In the genomic region with DNA sequence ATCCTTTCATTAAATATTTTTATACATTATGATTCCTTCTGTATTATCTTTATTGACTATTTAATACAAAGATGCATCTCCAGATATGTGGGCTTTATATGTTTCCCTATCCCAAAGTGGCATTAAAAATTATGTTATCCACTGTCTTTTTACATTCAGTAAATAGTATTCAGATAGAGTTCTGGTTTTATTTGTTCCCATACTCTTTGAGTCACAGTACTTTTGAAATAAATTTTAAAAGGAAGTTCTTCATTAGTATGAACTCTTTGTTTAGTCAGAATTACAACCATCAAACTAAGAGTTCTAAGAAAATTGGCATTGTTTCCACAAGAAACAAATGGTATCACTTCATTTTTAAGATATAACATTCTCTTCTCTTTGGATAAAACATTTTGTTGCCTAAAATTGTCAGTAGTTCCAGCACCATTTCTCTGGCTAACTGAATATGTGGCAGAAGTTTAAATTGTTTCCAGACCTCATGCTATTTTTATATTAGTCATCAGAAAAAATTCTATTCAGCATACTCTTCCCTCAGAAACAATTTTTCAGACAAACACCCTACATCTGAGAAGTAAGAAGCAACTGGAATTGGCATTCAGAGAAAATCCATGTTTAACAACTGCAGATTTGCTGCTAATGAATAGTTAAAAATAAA, we compare ENCODE assay signal across 1 cellular context.
TF ChIP-seq lines count a peak whose summit lies in the region.

No MANE protein-coding gene starts in this region.

TF ChIP-seq in endothelial cell of umbilical vein, 7 proteins besides CTCF, POLR2A, EP300 and RAD21:
- no peak for TF ChIP-seq POLR2AphosphoS5 (IDR thresholded peaks at IDR 0.05; ENCODE audit: insufficient read depth, low read depth, low read length)
- TF ChIP-seq EZH2 (IDR thresholded peaks at IDR 0.05; ENCODE audit: borderline replicate concordance, low read depth, low read length, severe bottlenecking): no peak
- TF ChIP-seq JUN (IDR thresholded peaks at IDR 0.05; ENCODE audit: borderline replicate concordance, insufficient read depth, insufficient read length, low read depth): no peak
- no peak for TF ChIP-seq MAX (IDR thresholded peaks at IDR 0.05; ENCODE audit: insufficient read depth, insufficient read length)
- TF ChIP-seq MYC (IDR thresholded peaks at IDR 0.05; ENCODE audit: low read depth, low read length): no peak
